In genomic region chr17:33125552-33125950, GRCh38 we compare ENCODE assay signal across 18 cellular contexts.
DNase-seq lines count a peak whose midpoint lies in the region; ATAC-seq, FAIRE-seq and TF ChIP-seq lines count a peak whose summit lies in the region.
"Had no signal": no experiment of that assay in that cellular context is flagged by ENCODE, and none has a peak within 500 bp of the region (broad histone marks: within the 10 kb centered on the region; RNA-seq: fewer than 3 reads in every experiment).

No MANE protein-coding gene starts in this region.

- 12% methylated on average over 3 of the region's 3 CpGs for WGBS in A549 (ENCODE audit: missing lambda C conversion rate)

- no peaks in the 10 kb centered on the region for H3K36me3 ChIP-seq in HAP-1 (replicated peaks)
- H3K36me3 ChIP-seq: BLaER1 had no signal

- H3K27ac Mint-ChIP-seq in activated T-helper 2 cell treated with anti-CD3 and anti-CD28 coated beads, Interferon-gamma antibody, Interleukin-2, Interleukin-4, amounts not matched to agents 10 μg/mL and 5 μg/mL and 100 μg/mL, durations not matched to agents 14 hours and 24 hours and 36 hours, result no peak overlapping the region
- H3K27ac Mint-ChIP-seq: CD14-positive monocyte; CD4-positive, alpha-beta memory T cell; H9 had no signal

- peak overlapping the region; percentile 64 to 89 for H3K27ac ChIP-seq in A549
- peak overlapping the region; percentile 36 for H3K27ac ChIP-seq in epithelial cell of prostate
- H3K27ac ChIP-seq: BLaER1 had no signal

- no peak for TF ChIP-seq POLR2A in A549 (IDR thresholded peaks at IDR 0.05; ENCODE audit: low read length)

- no peaks in the 10 kb centered on the region for H3K27me3 ChIP-seq in HAP-1 (ENCODE audit: low read depth)
- H3K27me3 ChIP-seq: BLaER1 had no signal

- FAIRE-seq in A549 (lab: Jason Lieb, UNC), result peak; percentile 98
- FAIRE-seq: A204.1, G401.6, GM12891, GM19239, H1 had no signal

- H3K4me2 ChIP-seq in A549, result peak overlapping the region; percentile 68

- CTCF ChIA-PET in A549 (lab: Yijun Ruan, JAX), result interaction anchor here (0.6 to 0.9 kb wide), 3 partner anchors 29 to 583 kb away, joined by 3 to 4 read pairs (median 3); no protein-coding TSS in a partner anchor

- TF ChIP-seq EP300 in A549 (IDR thresholded peaks at IDR 0.05), result no peak

- no peak for TF ChIP-seq RAD21 in A549 (conservative IDR thresholded peaks at IDR 0.05 in 1 of 2, IDR thresholded peaks at IDR 0.05 in 1 of 2)

- H3K9me3 ChIP-seq in A549 (peaks cover 7% of the 10 kb centered on the region; the same call in 2 of the 3 replicates), HAP-1 (no peaks in the 10 kb centered on the region)
- H3K9me3 ChIP-seq: BLaER1 had no signal

- H3K4me3 Mint-ChIP-seq in activated T-helper 2 cell treated with anti-CD3 and anti-CD28 coated beads, Interferon-gamma antibody, Interleukin-2, Interleukin-4, amounts not matched to agents 10 μg/mL and 5 μg/mL and 100 μg/mL, durations not matched to agents 14 hours and 24 hours and 36 hours (ENCODE audit: low read depth), result no peak overlapping the region
- H3K4me3 Mint-ChIP-seq: CD14-positive monocyte; CD4-positive, alpha-beta memory T cell; H9 had no signal

- H3K4me3 ChIP-seq in A549 (no peak overlapping the region), HAP-1 (no peak overlapping the region)
- H3K4me3 ChIP-seq: BLaER1 had no signal

- TF ChIP-seq CTCF in A549 (IDR thresholded peaks at IDR 0.05), result no peak

- H3K9me3 Mint-ChIP-seq in activated T-helper 2 cell treated with anti-CD3 and anti-CD28 coated beads, Interferon-gamma antibody, Interleukin-2, Interleukin-4, amounts not matched to agents 10 μg/mL and 5 μg/mL and 100 μg/mL, durations not matched to agents 14 hours and 24 hours and 36 hours, result no peaks in the 10 kb centered on the region
- H3K9me3 Mint-ChIP-seq: H9 had no signal

- intact Hi-C loops in activated T-helper 2 cell treated with anti-CD3 and anti-CD28 coated beads, Interferon-gamma antibody, Interleukin-2, Interleukin-4, amounts not matched to agents 10 μg/mL and 5 μg/mL and 100 μg/mL, durations not matched to agents 14 hours and 24 hours and 36 hours (cut with micrococcal nuclease), result no loop called here

- no peaks in the 10 kb centered on the region for H3K36me3 Mint-ChIP-seq in activated T-helper 2 cell treated with anti-CD3 and anti-CD28 coated beads, Interferon-gamma antibody, Interleukin-2, Interleukin-4, amounts not matched to agents 10 μg/mL and 5 μg/mL and 100 μg/mL, durations not matched to agents 14 hours and 24 hours and 36 hours (ENCODE audit: low read depth)
- H3K36me3 Mint-ChIP-seq: CD14-positive monocyte; CD4-positive, alpha-beta memory T cell had no signal

- DNase-seq in A549 (ENCODE audit: low read depth in 1 of 2, low spot score in 1 of 2) (peak in 1 of 2 experiments; percentile 54), NCI-H1092 (lab: John Stamatoyannopoulos, UW) (peak; percentile 23), NCI-H345 (lab: John Stamatoyannopoulos, UW) (peak; percentile 26), epithelial cell of prostate (ENCODE audit: low read depth, low spot score) (no peak), HAP-1 (ENCODE audit: low spot score in 2 of 2) (no peak)
- no peak for DNase-seq in activated T-helper 2 cell treated with anti-CD3 and anti-CD28 coated beads, Interferon-gamma antibody, Interleukin-2, Interleukin-4, amounts not matched to agents 10 μg/mL and 5 μg/mL and 100 μg/mL, durations not matched to agents 14 hours and 24 hours and 36 hours (ENCODE audit: low spot score)
- DNase-seq: Calu3; CD4-positive, alpha-beta memory T cell; H9; KG1 had no signal

- H3K4me1 ChIP-seq in A549 (peaks cover 54% of the 10 kb centered on the region), HAP-1 (no peaks in the 10 kb centered on the region)

- peak; percentile 39 to 54; a peak in 5 of 6 replicates for ATAC-seq in A549
- no peak for ATAC-seq in HG03354 (IDR thresholded peaks at IDR 0.05; ENCODE audit: poor library complexity, severe bottlenecking, unreplicated experiment)

- H3K4me1 Mint-ChIP-seq in activated T-helper 2 cell treated with anti-CD3 and anti-CD28 coated beads, Interferon-gamma antibody, Interleukin-2, Interleukin-4, amounts not matched to agents 10 μg/mL and 5 μg/mL and 100 μg/mL, durations not matched to agents 14 hours and 24 hours and 36 hours (ENCODE audit: low read depth), result no peaks in the 10 kb centered on the region
- H3K4me1 Mint-ChIP-seq: CD4-positive, alpha-beta memory T cell had no signal

- in situ Hi-C loops in HAP-1 (cut with MboI; ENCODE audit: low sequenced_read_pairs), result no loop called here

- no peaks in the 10 kb centered on the region for H3K27me3 Mint-ChIP-seq in activated T-helper 2 cell treated with anti-CD3 and anti-CD28 coated beads, Interferon-gamma antibody, Interleukin-2, Interleukin-4, amounts not matched to agents 10 μg/mL and 5 μg/mL and 100 μg/mL, durations not matched to agents 14 hours and 24 hours and 36 hours (ENCODE audit: low read depth)

- POLR2A ChIA-PET in A549 (lab: Yijun Ruan, JAX), result interaction anchor here (0.7 to 1.6 kb wide), 3 partner anchors 13 to 166 kb away, joined by 3 to 7 read pairs (median 6); no protein-coding TSS in a partner anchor

TF ChIP-seq in A549, 52 proteins besides CTCF, POLR2A, EP300 and RAD21:
- TF ChIP-seq GATA3 (IDR thresholded peaks at IDR 0.05; ENCODE audit: borderline replicate concordance), result peak; percentile 7; the same call in 1 of the 2 replicates
- no peak for TF ChIP-seq MAFK (IDR thresholded peaks at IDR 0.05; ENCODE audit: partially characterized antibody)
- TF ChIP-seq HOXB13 (CRISPR knock-in tag; IDR thresholded peaks at IDR 0.05; ENCODE audit: low read depth), result no peak

Comparison
In these comparisons a context has a peak if more than half of its experiments do, and no peak if none do; other contexts are left out.
1. DNase-seq: peak in NCI-H1092 (single experiment) and NCI-H345 (single experiment); none in epithelial cell of prostate (single experiment), HAP-1 (0 of 2) and activated T-helper 2 cell treated with anti-CD3 and anti-CD28 coated beads, Interferon-gamma antibody, Interleukin-2, Interleukin-4, amounts not matched to agents 10 μg/mL and 5 μg/mL and 100 μg/mL, durations not matched to agents 14 hours and 24 hours and 36 hours (single experiment).